In the genomic region with DNA sequence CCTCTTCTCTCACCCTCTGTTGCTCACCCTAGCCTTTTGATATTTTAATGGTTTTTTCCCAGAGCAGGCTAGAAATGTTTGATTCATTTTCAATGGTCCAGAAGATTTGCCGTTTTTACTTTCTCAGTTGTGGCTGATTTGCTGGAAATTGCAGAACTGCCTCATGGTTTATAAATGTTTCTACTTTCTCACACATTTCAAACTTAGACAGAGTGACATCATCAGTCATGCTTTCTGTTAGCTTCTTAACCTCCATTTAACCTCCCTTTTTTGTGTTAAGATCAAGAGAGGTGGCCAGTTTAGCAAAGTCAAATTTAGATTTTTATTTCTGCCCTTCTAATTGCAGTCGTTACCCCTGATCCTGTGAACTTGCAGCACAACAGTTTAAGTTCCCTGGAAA, we compare ENCODE assay signal across 15 cellular contexts.
"Had no signal": no experiment of that assay in that cellular context is flagged by ENCODE, and none has a peak within 500 bp of the region (broad histone marks: within the 10 kb centered on the region; RNA-seq: fewer than 3 reads in every experiment).

No MANE protein-coding gene starts in this region.

- FAIRE-seq: frontal cortex, kidney, pancreas, small intestine had no signal

- DNase-seq: activated effector memory CD4-positive, alpha-beta T cell treated with Interleukin-2 at 50 U/mL for 16 hours; activated T-cell treated with anti-CD3 and anti-CD28 coated beads, Interleukin-2, amount 50 U/mL, for 24 hours; amniotic stem cell; dorsolateral prefrontal cortex; heart right ventricle; kidney; left ventricle myocardium inferior; mesendoderm; pancreas; small intestine; stomach; T-helper 2 cell; uterus had no signal

- ATAC-seq: esophagus mucosa, heart right ventricle, pancreas had no signal
